In genomic region chr10:28935061-28935460, GRCh38 we compare ENCODE assay signal across 27 cellular contexts.
"Had no signal": no experiment of that assay in that cellular context is flagged by ENCODE, and none has a peak within 500 bp of the region (broad histone marks: within the 10 kb centered on the region; RNA-seq: fewer than 3 reads in every experiment).

No MANE protein-coding gene starts in this region.

- DNase-seq: activated CD4-positive, alpha-beta T cell treated with anti-CD3 and anti-CD28 coated beads for 48 hours; activated CD4-positive, alpha-beta T cell treated with anti-CD3 and anti-CD28 coated beads, Interleukin-2, amount 50 U/mL, for 4 hours; activated CD4-positive, CD25-positive, alpha-beta regulatory T cell treated with anti-CD3 and anti-CD28 coated beads, Interleukin-2, amount 50 U/mL, for 72 hours; activated CD8-positive, alpha-beta memory T cell treated with anti-CD3 and anti-CD28 coated beads, Interleukin-2, amount 50 U/mL, for 48 hours; activated CD8-positive, alpha-beta T cell treated with anti-CD3 and anti-CD28 coated beads, Interleukin-2, amount 10 ng/mL, durations not matched to agents 7 days and 5 days; activated naive CD4-positive, alpha-beta T cell; activated T-cell treated with anti-CD3 and anti-CD28 coated beads, Interleukin-2, amount 50 U/mL, for 1 hour; amygdala; IMR-90; Kasumi-1; KBM-7; NCI-H1048; NCI-H1930; NCI-H2171 treated with DMSO at 0.1 percent for 48 hours; NCI-H226; NCI-H526 treated with DMSO at 0.1 percent for 48 hours; NCI-H82; OCI-M1; RPMI8226; SJCRH30 had no signal

- H3K9me3 Mint-ChIP-seq: activated naive CD4-positive, alpha-beta T cell treated with anti-CD3 and anti-CD28 coated beads, Interleukin-2, amount 50 U/mL, for 24 hours; T-helper 1 cell treated with Interleukin-12 subunit alpha and Interleukin-12 subunit beta and Interleukin-4 antibody, amounts not matched to agents 30 μg/mL and 1 μg/mL, for 36 hours had no signal

- H3K27me3 ChIP-seq: cardiac muscle cell, SJCRH30 had no signal

- H3K36me3 Mint-ChIP-seq: brain had no signal

- H3K27ac ChIP-seq: cardiac muscle cell, SJCRH30 had no signal

- H3K4me3 ChIP-seq: cardiac muscle cell, SJCRH30 had no signal

- H3K4me1 Mint-ChIP-seq: activated naive CD4-positive, alpha-beta T cell treated with anti-CD3 and anti-CD28 coated beads, Interleukin-2, amount 50 U/mL, for 24 hours had no signal

- H3K27ac Mint-ChIP-seq: activated CD8-positive, alpha-beta T cell treated with anti-CD3 and anti-CD28 coated beads, Interleukin-2, amount 10 ng/mL, durations not matched to agents 7 days and 5 days; activated naive CD4-positive, alpha-beta T cell treated with anti-CD3 and anti-CD28 coated beads, Interleukin-2, amount 50 U/mL, for 24 hours; T-helper 1 cell treated with Interleukin-12 subunit alpha and Interleukin-12 subunit beta and Interleukin-4 antibody, amounts not matched to agents 30 μg/mL and 1 μg/mL, for 36 hours; WTC11 had no signal

- ATAC-seq: activated CD8-positive, alpha-beta T cell treated with anti-CD3 and anti-CD28 coated beads, Interleukin-2, amount 10 ng/mL, durations not matched to agents 7 days and 5 days; Panc1; Right ventricle myocardium inferior; WTC11 had no signal

- H3K4me3 Mint-ChIP-seq: activated CD8-positive, alpha-beta T cell treated with anti-CD3 and anti-CD28 coated beads, Interleukin-2, amount 10 ng/mL, durations not matched to agents 7 days and 5 days; activated naive CD4-positive, alpha-beta T cell treated with anti-CD3 and anti-CD28 coated beads, Interleukin-2, amount 50 U/mL, for 24 hours; T-helper 1 cell treated with Interleukin-12 subunit alpha and Interleukin-12 subunit beta and Interleukin-4 antibody, amounts not matched to agents 30 μg/mL and 1 μg/mL, for 36 hours; WTC11 had no signal

- H3K36me3 ChIP-seq: cardiac muscle cell, SJCRH30 had no signal

- H3K9me3 ChIP-seq: SJCRH30 had no signal
